In genomic region chr1:47537966-47538365, GRCh38 we compare ENCODE assay signal across 22 cellular contexts.
"Had no signal": no experiment of that assay in that cellular context is flagged by ENCODE, and none has a peak within 500 bp of the region (broad histone marks: within the 10 kb centered on the region; RNA-seq: fewer than 3 reads in every experiment).

No MANE protein-coding gene starts in this region.

- H3K9me3 ChIP-seq: SK-N-SH had no signal

- H3K27me3 ChIP-seq: MG63 had no signal

- H3K9ac ChIP-seq: SK-N-SH had no signal

- FAIRE-seq: HepG2, RCC 7860 had no signal

- H3K4me3 ChIP-seq: MG63 had no signal

- DNase-seq: IMR-90, Karpas-422, KG1, MG63, NCI-H1092, NCI-H1105 treated with DMSO at 0.1 percent for 48 hours, NCI-H1417 treated with DMSO at 0.1 percent for 48 hours, NCI-H146, NCI-H1694 treated with DMSO at 0.1 percent for 48 hours, NCI-H2029, NCI-H2081 treated with DMSO at 0.1 percent for 48 hours, NCI-H2171, NCI-H446, NCI-H510A, NCI-H524 treated with DMSO at 0.1 percent for 48 hours, NCI-H69, NCI-H774, Right ventricle myocardium superior, RPMI8226, SK-N-SH had no signal

- H3K4me2 ChIP-seq: SK-N-SH had no signal

- ATAC-seq: HepG2 had no signal

- H3K36me3 ChIP-seq: MG63 had no signal
